14 cellular contexts compared by ENCODE assay signal in the genomic region with DNA sequence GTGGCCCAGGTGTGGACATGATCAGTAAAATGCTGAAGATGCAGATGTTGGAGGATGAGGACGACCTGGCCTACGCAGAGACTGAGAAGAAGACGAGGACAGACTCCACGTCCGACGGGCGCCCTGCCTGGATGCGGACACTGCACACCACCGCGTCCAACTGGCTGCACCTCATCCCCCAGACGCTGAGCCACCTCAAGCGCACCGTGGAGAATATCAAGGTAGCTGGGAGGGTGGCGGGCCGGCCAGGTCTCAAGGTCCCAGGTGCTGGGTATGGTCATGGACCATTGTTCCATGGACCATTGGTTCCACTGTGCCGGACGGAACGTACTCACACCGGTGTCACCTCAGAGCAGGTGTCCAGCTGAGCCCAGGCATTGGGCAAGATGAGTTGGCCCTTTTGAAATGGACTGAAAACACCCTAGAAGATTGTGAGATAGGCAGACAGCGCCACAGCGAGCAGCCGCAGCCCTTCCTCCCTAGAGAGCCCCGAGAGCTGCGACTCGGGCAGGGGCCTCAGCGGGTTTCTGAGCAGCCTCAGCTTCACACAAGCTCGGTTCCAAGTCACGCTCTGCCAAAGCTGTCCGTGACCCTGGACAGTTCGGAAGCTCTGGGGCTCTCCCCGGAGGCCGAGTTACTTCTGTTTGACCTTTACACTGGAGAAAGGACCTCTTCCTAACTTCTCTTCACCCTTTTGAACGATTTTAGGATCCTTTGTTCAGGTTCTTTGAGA.
"Had no signal": no experiment of that assay in that cellular context is flagged by ENCODE, and none has a peak within 500 bp of the region (broad histone marks: within the 10 kb centered on the region; RNA-seq: fewer than 3 reads in every experiment).

No MANE protein-coding gene starts in this region.

- H3K36me3 Mint-ChIP-seq: natural killer cell had no signal

- H3K27me3 Mint-ChIP-seq: stimulated activated naive CD8-positive, alpha-beta T cell treated with anti-CD3 and anti-CD28 coated beads, Interleukin-15, Interleukin-2, amounts not matched to agents 100 ng/mL and 50 ng/mL, for 24 hours had no signal

- H3K27ac Mint-ChIP-seq: natural killer cell; neural progenitor cell; stimulated activated naive CD8-positive, alpha-beta T cell treated with anti-CD3 and anti-CD28 coated beads, Interleukin-15, Interleukin-2, amounts not matched to agents 100 ng/mL and 50 ng/mL, for 24 hours had no signal

- H3K4me1 Mint-ChIP-seq: natural killer cell had no signal

- H3K4me3 Mint-ChIP-seq: natural killer cell; neural progenitor cell; stimulated activated naive CD8-positive, alpha-beta T cell treated with anti-CD3 and anti-CD28 coated beads, Interleukin-15, Interleukin-2, amounts not matched to agents 100 ng/mL and 50 ng/mL, for 24 hours had no signal

- ATAC-seq: gastrocnemius medialis, heart right ventricle, left lobe of liver, mucosa of descending colon, natural killer cell, upper lobe of right lung had no signal

- DNase-seq: effector memory CD4-positive, alpha-beta T cell; gastrocnemius medialis; heart right ventricle; hypothalamus; mammary epithelial cell; natural killer cell; small intestine; stimulated activated CD4-positive, alpha-beta T cell treated with anti-CD3 and anti-CD28 coated beads, Interleukin-12 subunit alpha, Interleukin-12 subunit beta, amount 100 ng/mL, for 4 hours; tibial artery; upper lobe of right lung had no signal

- H3K9me3 Mint-ChIP-seq: natural killer cell; neural progenitor cell; stimulated activated naive CD8-positive, alpha-beta T cell treated with anti-CD3 and anti-CD28 coated beads, Interleukin-15, Interleukin-2, amounts not matched to agents 100 ng/mL and 50 ng/mL, for 24 hours had no signal
